Comparison of ENCODE assay signal across 33 cellular contexts in genomic region chr4:185278716-185279115, GRCh38.
"Had no signal": no experiment of that assay in that cellular context is flagged by ENCODE, and none has a peak within 500 bp of the region (broad histone marks: within the 10 kb centered on the region; RNA-seq: fewer than 3 reads in every experiment).

No MANE protein-coding gene starts in this region.

- H3K36me3 ChIP-seq: adrenal gland, breast epithelium, cardiac muscle cell, WERI-Rb-1 had no signal

- H3K27me3 ChIP-seq: adrenal gland, body of pancreas, breast epithelium, cardiac muscle cell, esophagus muscularis mucosa had no signal

- H3K4me3 ChIP-seq: adrenal gland, body of pancreas, breast epithelium, cardiac muscle cell, esophagus muscularis mucosa had no signal

- ATAC-seq: activated CD4-positive, CD25-positive, alpha-beta regulatory T cell treated with anti-CD3 and anti-CD28 coated beads, Interleukin-2, amount 50 U/mL, for 24 hours; activated CD8-positive, alpha-beta T cell treated with anti-CD3 and anti-CD28 coated beads for 36 hours; activated naive CD8-positive, alpha-beta T cell treated with anti-CD3 and anti-CD28 coated beads, Interleukin-2, amount 50 U/mL, for 24 hours; activated T-cell treated with anti-CD3 and anti-CD28 coated beads, Interleukin-2, amount 50 U/mL, for 4 hours; activated T-helper 17 cell treated with anti-CD3 and anti-CD28 coated beads, Interleukin-2, amount 50 U/mL, for 72 hours; body of pancreas; effector memory CD8-positive, alpha-beta T cell; T-helper 17 cell had no signal

- H3K4me1 ChIP-seq: body of pancreas, breast epithelium, esophagus muscularis mucosa had no signal

- H3K27ac ChIP-seq: adrenal gland, body of pancreas, breast epithelium, cardiac muscle cell, esophagus muscularis mucosa, WERI-Rb-1 had no signal

- DNase-seq: activated B cell treated with CpG ODN at 0.5 μM for 24 hours; activated CD4-positive, alpha-beta T cell treated with anti-CD3 and anti-CD28 coated beads for 48 hours; activated CD4-positive, alpha-beta T cell treated with anti-CD3 and anti-CD28 coated beads, Interleukin-2, amount 50 U/mL, for 1 hour; activated CD4-positive, alpha-beta T cell treated with anti-CD3 and anti-CD28 coated beads, Interleukin-2, amount 50 U/mL, for 48 hours; activated CD8-positive, alpha-beta memory T cell treated with anti-CD3 and anti-CD28 coated beads for 24 hours; activated CD8-positive, alpha-beta T cell treated with anti-CD3 and anti-CD28 coated beads for 36 hours; activated effector memory CD4-positive, alpha-beta T cell treated with Interleukin-2 at 50 U/mL for 16 hours; activated gamma-delta T cell treated with Interleukin-2 at 50 U/mL for 16 hours; activated naive CD4-positive, alpha-beta T cell treated with Interleukin-2 at 50 U/mL for 16 hours; activated naive CD8-positive, alpha-beta T cell treated with anti-CD3 and anti-CD28 coated beads for 36 hours; activated naive CD8-positive, alpha-beta T cell treated with anti-CD3 and anti-CD28 coated beads, Interleukin-2, amount 50 U/mL, for 24 hours; activated T-cell treated with anti-CD3 and anti-CD28 coated beads, Interleukin-2, amount 50 U/mL, for 4 hours; adrenal gland; amygdala; aorta; body of pancreas; central memory CD4-positive, alpha-beta T cell; cerebellar nuclear complex; cortex of kidney; dermis blood vessel endothelial cell; effector CD4-positive, alpha-beta T cell; effector memory CD8-positive, alpha-beta T cell; erythroblast; head of caudate nucleus; T-helper 1 cell; T-helper 17 cell; T1000; WERI-Rb-1 had no signal

- H3K9me3 ChIP-seq: adrenal gland, body of pancreas, breast epithelium, esophagus muscularis mucosa had no signal
